In the genomic region with DNA sequence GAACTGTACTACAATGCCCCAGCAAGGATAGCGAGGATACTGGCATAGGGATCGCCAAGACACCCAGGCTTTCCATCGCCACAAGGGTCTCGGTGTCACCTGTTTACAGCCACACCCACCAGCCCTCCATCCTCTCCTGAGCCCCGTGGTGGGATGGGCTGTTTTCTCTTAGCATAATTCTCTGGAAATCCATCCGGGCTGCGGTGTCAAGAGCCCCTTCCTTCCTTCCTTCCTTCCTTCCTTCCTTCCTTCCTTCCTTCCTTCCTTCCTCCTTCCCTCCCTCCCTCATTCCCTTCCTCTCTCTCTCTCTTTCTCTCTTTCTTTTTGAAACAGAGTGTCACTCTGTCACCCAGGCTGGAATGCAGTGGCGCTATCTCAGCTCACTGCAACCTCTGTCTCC, we compare ENCODE assay signal across 14 cellular contexts. TPM values are rescaled to one million over a fixed set of nuclear protein-coding genes. Genes with fewer than 3 reads are reported as not detected.
DNase-seq lines count a peak whose midpoint lies in the region; ATAC-seq and TF ChIP-seq lines count a peak whose summit lies in the region.
"Had no signal": no experiment of that assay in that cellular context is flagged by ENCODE, and none has a peak within 500 bp of the region (broad histone marks: within the 10 kb centered on the region; RNA-seq: fewer than 3 reads in every experiment).

No MANE protein-coding gene starts in this region.

- in situ Hi-C loops in IMR-90 (cut with MboI; ENCODE audit: low sequenced_read_pairs), result no loop called here

- no peak overlapping the region for H3K27ac ChIP-seq in BLaER1 treated with 17β-estradiol and CSF1 and Interleukin-3, amounts not matched to agents 10 nM and 100 nM
- H3K27ac ChIP-seq in IMR-90 (ENCODE audit: insufficient read depth, low read length), result peak overlapping the region; percentile 40; the same call in 1 of the 2 replicates
- no peak overlapping the region for H3K27ac ChIP-seq in endodermal cell (ENCODE audit: low read depth, low read length)

- no peaks in the 10 kb centered on the region for H3K36me3 ChIP-seq in BLaER1 treated with 17β-estradiol and CSF1 and Interleukin-3, amounts not matched to agents 10 nM and 100 nM
- H3K36me3 ChIP-seq in IMR-90 (ENCODE audit: control insufficient read depth, insufficient read depth, low read length) (no peaks in the 10 kb centered on the region), endodermal cell (ENCODE audit: control insufficient read depth, insufficient read depth, low read length) (no peaks in the 10 kb centered on the region)

- no peak overlapping the region for H3K4me3 Mint-ChIP-seq in endodermal cell
- H3K4me3 Mint-ChIP-seq: CD8-positive, alpha-beta T cell had no signal

- TF ChIP-seq CTCF in IMR-90 (conservative IDR thresholded peaks at IDR 0.05; ENCODE audit: low read depth, low read length) (no peak), endodermal cell (conservative IDR thresholded peaks at IDR 0.05) (no peak)

- CTCF ChIA-PET in IMR-90 (lab: Yijun Ruan, JAX), result no interaction called here

- H4K20me1 ChIP-seq in BLaER1 treated with 17β-estradiol and CSF1 and Interleukin-3, amounts not matched to agents 10 nM and 100 nM, result peaks cover 0 to 1% (median 0%) of the 10 kb centered on the region in 11 experiments; a peak in 1 of 22 replicates
- peaks cover 8% of the 10 kb centered on the region; the same call in 1 of the 2 replicates for H4K20me1 ChIP-seq in IMR-90 (ENCODE audit: insufficient read depth, low read length)

- TF ChIP-seq POLR2A in IMR-90 (IDR thresholded peaks at IDR 0.05; ENCODE audit: low read depth, low read length), result no peak

- no peak for TF ChIP-seq RAD21 in IMR-90 (IDR thresholded peaks at IDR 0.05; ENCODE audit: low read length)

- H3K4me1 ChIP-seq in BLaER1 treated with 17β-estradiol and CSF1 and Interleukin-3, amounts not matched to agents 10 nM and 100 nM, result peaks cover 13 to 63% (median 39%) of the 10 kb centered on the region in 10 experiments
- H3K4me1 ChIP-seq in IMR-90 (ENCODE audit: control insufficient read depth, insufficient read depth, low read length), result peaks cover 2% of the 10 kb centered on the region; the same call in 1 of the 2 replicates
- H3K4me1 ChIP-seq in endodermal cell (ENCODE audit: control insufficient read depth, insufficient read depth, low read length), result no peaks in the 10 kb centered on the region

- peak overlapping the region; percentile 78; the same call in 1 of the 3 replicates for H2BK15ac ChIP-seq in IMR-90 (ENCODE audit: low read depth, low read length)

- ATAC-seq in IMR-90 (ENCODE audit: low read depth) (no peak), HG02840 (IDR thresholded peaks at IDR 0.05; ENCODE audit: low FRiP score, unreplicated experiment) (no peak), HG02642 (IDR thresholded peaks at IDR 0.05; ENCODE audit: poor library complexity, unreplicated experiment) (no peak), GM18867 (IDR thresholded peaks at IDR 0.05; ENCODE audit: unreplicated experiment) (no peak)
- ATAC-seq: CD8-positive, alpha-beta T cell; HepG2 had no signal

- no peaks in the 10 kb centered on the region for H3K4me1 Mint-ChIP-seq in endodermal cell

- no peak overlapping the region for H3K14ac ChIP-seq in IMR-90 (replicated peaks; ENCODE audit: low read depth, low read length)

- POLR2A ChIA-PET in IMR-90 (lab: Charles Lee; ENCODE audit: unreplicated experiment), result no interaction called here

- H3K9me3 ChIP-seq in BLaER1 treated with 17β-estradiol and CSF1 and Interleukin-3, amounts not matched to agents 10 nM and 100 nM (replicated peaks in 1 of 11), result no peaks in the 10 kb centered on the region
- H3K9me3 ChIP-seq in IMR-90 (ENCODE audit: control insufficient read depth, insufficient read depth, low read length) (no peaks in the 10 kb centered on the region), endodermal cell (ENCODE audit: control insufficient read depth, low read length) (no peaks in the 10 kb centered on the region)
- H3K9me3 ChIP-seq: HAP-1 had no signal

- H4K8ac ChIP-seq in IMR-90 (ENCODE audit: low read depth in 2 of 2, low read length in 2 of 2), result no peak overlapping the region

- peak overlapping the region; percentile 79 for H3K4ac ChIP-seq in IMR-90 (ENCODE audit: low read depth, low read length)

- BruUV-seq in IMR-90 (replicated peaks; lab: Mats Ljungman, UMichigan), result no TSS peak

- 0 out of 2 replicates have a peak, but pooled peaks cover 4% of the 10 kb centered on the region for H3K9me1 ChIP-seq in IMR-90 (ENCODE audit: insufficient read depth, low read length)

- peaks cover under 1 to 18% (median 12%) of the 10 kb centered on the region in 11 experiments; a peak in 18 of 22 replicates for H3K27me3 ChIP-seq in BLaER1 treated with 17β-estradiol and CSF1 and Interleukin-3, amounts not matched to agents 10 nM and 100 nM
- H3K27me3 ChIP-seq in IMR-90 (ENCODE audit: control insufficient read depth, insufficient read depth, low read length) (peaks cover 3% of the 10 kb centered on the region; the same call in 1 of the 2 replicates), endodermal cell (ENCODE audit: control insufficient read depth, insufficient read depth, low read length, poor library complexity, severe bottlenecking) (peaks cover 4% of the 10 kb centered on the region)

- H3K36me3 Mint-ChIP-seq in endodermal cell (ENCODE audit: low read depth), result no peaks in the 10 kb centered on the region
- H3K36me3 Mint-ChIP-seq: CD8-positive, alpha-beta T cell had no signal

- H3K27me3 Mint-ChIP-seq in endodermal cell (ENCODE audit: insufficient read depth), result peaks cover 35% of the 10 kb centered on the region

- intact Hi-C loops in IMR-90 (cut with micrococcal nuclease), result no loop called here

- peak overlapping the region; percentile 47; the same call in 1 of the 2 replicates for H4K91ac ChIP-seq in IMR-90 (ENCODE audit: insufficient read depth, low read depth, low read length)

- H3K9me3 Mint-ChIP-seq in endodermal cell, result no peaks in the 10 kb centered on the region
- H3K9me3 Mint-ChIP-seq: CD8-positive, alpha-beta T cell had no signal

- WGBS in IMR-90 (ENCODE audit: extremely low coverage in 2 of 2, insufficient read length in 1 of 2), 2 experiments, result no CpG with 5 or more reads among the region's 8 CpGs
- WGBS in endodermal cell (ENCODE audit: insufficient coverage in 1 of 2, insufficient read length in 1 of 2), 2 experiments, result 85 to 92% methylated on average over 6 to 8 of the region's 8 CpGs

- H2BK5ac ChIP-seq in IMR-90 (ENCODE audit: low read depth, low read length, poor library complexity, severe bottlenecking), result no peak overlapping the region

- no peak for DNase-seq in IMR-90
- DNase-seq in endodermal cell, result peak; percentile 46
- DNase-seq: AML-193; Calu3; CD8-positive, alpha-beta T cell; DMS79 treated with DMSO at 0.1 percent for 48 hours; GF-D8; KG1 had no signal

- H2BK120ac ChIP-seq in IMR-90 (ENCODE audit: low read depth, low read length), result peak overlapping the region; percentile 79

- H3K4me2 ChIP-seq in BLaER1 treated with 17β-estradiol and CSF1 and Interleukin-3, amounts not matched to agents 10 nM and 100 nM, result peak overlapping the region in 9 of 11 experiments; percentile 33 to 64 (median 48); a peak in 13 of 22 replicates
- H3K4me2 ChIP-seq in IMR-90 (ENCODE audit: low read depth, low read length), result no peak overlapping the region

- H3K79me1 ChIP-seq in IMR-90 (ENCODE audit: low read depth in 1 of 2, low read length in 2 of 2), result no peaks in the 10 kb centered on the region

- no peak overlapping the region for H3K23ac ChIP-seq in IMR-90 (ENCODE audit: low read depth, low read length)

- H2AFZ ChIP-seq in IMR-90 (replicated peaks; ENCODE audit: low read length, poor library complexity), result no peak overlapping the region

- H2AK9ac ChIP-seq in IMR-90 (replicated peaks; ENCODE audit: low read depth, low read length, poor library complexity), result peak overlapping the region; percentile 16

- H4K5ac ChIP-seq in IMR-90 (ENCODE audit: low read depth, low read length), result no peak overlapping the region

- dilution Hi-C loops in IMR-90 (cut with HindIII; ENCODE audit: low sequenced_read_pairs, unreplicated experiment), result no loop called here

- H3K27ac Mint-ChIP-seq in endodermal cell, result no peak overlapping the region
- H3K27ac Mint-ChIP-seq: CD8-positive, alpha-beta T cell had no signal

- H3K9ac ChIP-seq in BLaER1 treated with 17β-estradiol and CSF1 and Interleukin-3, amounts not matched to agents 10 nM and 100 nM, result no peak overlapping the region
- H3K9ac ChIP-seq in IMR-90 (ENCODE audit: low read depth, low read length), result no peak overlapping the region
- H3K9ac ChIP-seq in endodermal cell (ENCODE audit: extremely low read depth, low read length, poor library complexity, severe bottlenecking), result no peak overlapping the region

- H2AK5ac ChIP-seq in IMR-90 (ENCODE audit: low read depth, low read length), result peak overlapping the region; percentile 82; the same call in 1 of the 2 replicates

- no peak overlapping the region for H3K56ac ChIP-seq in IMR-90 (ENCODE audit: extremely low read depth, insufficient read depth, low read length)

- no peak overlapping the region; the same call in 1 of the 2 replicates for H3K18ac ChIP-seq in IMR-90 (ENCODE audit: low read depth, low read length)

- no peak overlapping the region for H3K4me3 ChIP-seq in BLaER1 treated with 17β-estradiol and CSF1 and Interleukin-3, amounts not matched to agents 10 nM and 100 nM
- no peak overlapping the region for H3K4me3 ChIP-seq in IMR-90 (ENCODE audit: insufficient read depth, low read depth, low read length)
- no peak overlapping the region for H3K4me3 ChIP-seq in endodermal cell (ENCODE audit: low read length)
- H3K4me3 ChIP-seq: HAP-1 had no signal

- peak overlapping the region; percentile 53; the same call in 1 of the 2 replicates for H2BK20ac ChIP-seq in IMR-90 (ENCODE audit: low read depth, low read length)

TF ChIP-seq in IMR-90, 13 proteins besides CTCF, POLR2A, EP300 and RAD21 (continues in another document):
- TF ChIP-seq RFX5 (IDR thresholded peaks at IDR 0.05; ENCODE audit: low read depth, low read length) (no peak), CEBPB (IDR thresholded peaks at IDR 0.05; ENCODE audit: low read depth, low read length) (no peak), FOS (IDR thresholded peaks at IDR 0.05; ENCODE audit: low read depth, low read length) (no peak), MXI1 (IDR thresholded peaks at IDR 0.05; ENCODE audit: borderline replicate concordance, low read depth, low read length) (no peak), SMC3 (IDR thresholded peaks at IDR 0.05; ENCODE audit: low read depth, low read length) (no peak), NFE2L2 (IDR thresholded peaks at IDR 0.05; ENCODE audit: low read depth, low read length) (no peak), RCOR1 (IDR thresholded peaks at IDR 0.05; ENCODE audit: insufficient replicate concordance, low read length) (no peak), MAZ (IDR thresholded peaks at IDR 0.05; ENCODE audit: borderline replicate concordance, low read depth, low read length) (no peak)

RNA-seq across cellular contexts. Expression of gene BAHCC1, which starts 36.0 kb away (rescaled TPM):
- total RNA-seq in IMR-90 (2012; rRNA removed) (0.36 and 0.83 TPM in 2 replicates), endodermal cell (10 to 100 TPM; 63.9 to 78.1 TPM)
- 7.8 and 8.1 TPM in 2 replicates for polyA plus RNA-seq in IMR-90 (2012; rRNA removed)
- polyA plus RNA-seq in IMR-90 (2012; cell fraction: cytosol; rRNA removed), result 4.4 and 5.5 TPM in 2 replicates
- 24.1 and 56.3 TPM in 2 replicates for polyA plus RNA-seq in IMR-90 (2012; cell fraction: nucleus; rRNA removed; ENCODE audit: low replicate concordance)
- polyA plus RNA-seq in endodermal cell (2013, experiment 1 of 2), result 40.3 TPM
- 37.2 TPM for polyA plus RNA-seq in endodermal cell (2013, experiment 2 of 2)

Comparison
In these comparisons a context has a peak if more than half of its experiments do, and no peak if none do; other contexts are left out.
1. RNA of gene BAHCC1, which starts 36.0 kb away (total RNA-seq): 63.9 to 78.1 TPM in endodermal cell; 0.36 to 0.83 TPM in IMR-90; every median in the first group is over 10 times any median in the second.